In genomic region chr7:151249732-151250072, GRCh38 we compare ENCODE assay signal across 9 cellular contexts. TPM values are rescaled to one million over a fixed set of nuclear protein-coding genes. Genes with fewer than 3 reads are reported as not detected.
DNase-seq lines count a peak whose midpoint lies in the region; ATAC-seq, FAIRE-seq and TF ChIP-seq lines count a peak whose summit lies in the region.
"Had no signal": no experiment of that assay in that cellular context is flagged by ENCODE, and none has a peak within 500 bp of the region (broad histone marks: within the 10 kb centered on the region; RNA-seq: fewer than 3 reads in every experiment).

No MANE protein-coding gene starts in this region.

- H3K27ac ChIP-seq in mesenchymal stem cell (ENCODE audit: low read length, poor library complexity, severe bottlenecking) (peak overlapping the region; percentile 55), urinary bladder (ENCODE audit: low read depth) (peak overlapping the region; percentile 63), small intestine (ENCODE audit: low read depth in 1 of 2, low read length in 1 of 2) (peak overlapping the region in 1 of 2 donors; percentile 80)

- H3K4me1 ChIP-seq in mesenchymal stem cell (ENCODE audit: control insufficient read depth, insufficient read depth, low read depth, low read length), result peaks cover 64% of the 10 kb centered on the region
- H3K4me1 ChIP-seq in urinary bladder (ENCODE audit: insufficient read depth), result no peaks in the 10 kb centered on the region
- peaks cover 4 to 5% of the 10 kb centered on the region in 2 donors for H3K4me1 ChIP-seq in small intestine (ENCODE audit: control insufficient read depth in 2 of 2, insufficient read depth in 1 of 2, low read depth in 1 of 2, low read length in 1 of 2)

- H2BK5ac ChIP-seq in mesenchymal stem cell (ENCODE audit: low read depth, low read length, poor library complexity, severe bottlenecking), result no peak overlapping the region

- H3K36me3 Mint-ChIP-seq in activated T-cell treated with anti-CD3 and anti-CD28 coated beads, Interleukin-2, amount 50 U/mL, for 4 hours (ENCODE audit: insufficient read depth), result no peaks in the 10 kb centered on the region

- H3K9ac ChIP-seq in mesenchymal stem cell (ENCODE audit: low read length), result peak overlapping the region; percentile 71

- peaks cover 6 to 11% of the 10 kb centered on the region in 2 experiments for H3K27me3 ChIP-seq in mesenchymal stem cell (ENCODE audit: control insufficient read depth in 1 of 2, insufficient read depth in 1 of 2, low read length in 2 of 2)
- H3K27me3 ChIP-seq in small intestine (ENCODE audit: control insufficient read depth in 2 of 2, insufficient read depth in 2 of 2, low read length in 2 of 2), result peaks cover 3 to 11% of the 10 kb centered on the region in 2 donors

- no peak overlapping the region for H3K23ac ChIP-seq in mesenchymal stem cell (ENCODE audit: low read length in 2 of 2)

- H3K18ac ChIP-seq in mesenchymal stem cell (ENCODE audit: low read depth in 1 of 2, low read length in 2 of 2), result peak overlapping the region; percentile 28 to 99

- TF ChIP-seq CTCF in cardiac fibroblast (IDR thresholded peaks at IDR 0.05; ENCODE audit: low read depth, low read length), result no peak

- no peak for DNase-seq in activated T-cell treated with anti-CD3 and anti-CD28 coated beads, Interleukin-2, amount 50 U/mL, for 4 hours
- no peak for DNase-seq in activated T-cell treated with anti-CD3 and anti-CD28 coated beads, Interleukin-2, amount 50 U/mL, for 1 hour
- DNase-seq in cardiac fibroblast (ENCODE audit: low read depth in 2 of 2), result peak; percentile 54 to 76
- peak; percentile 65 for DNase-seq in mesenchymal stem cell
- DNase-seq in small intestine, result no peak

- H2BK15ac ChIP-seq in mesenchymal stem cell (ENCODE audit: low read depth, poor library complexity, severe bottlenecking), result peak overlapping the region; percentile 91

- WGBS in mesenchymal stem cell, result 15% methylated on average over 4 of the region's 5 CpGs
- 11% methylated on average over 5 of the region's 5 CpGs for WGBS in urinary bladder
- WGBS in small intestine, 3 donors, result 13 to 30% (median 14%) methylated on average over 4 to 5 of the region's 5 CpGs

- H2BK12ac ChIP-seq in mesenchymal stem cell (ENCODE audit: low read length in 2 of 2), result peak overlapping the region; percentile 2 to 82

- H3K4me3 Mint-ChIP-seq in activated T-cell treated with anti-CD3 and anti-CD28 coated beads, Interleukin-2, amount 50 U/mL, for 4 hours, result peak overlapping the region; percentile 65

- H3K4me3 ChIP-seq in cardiac fibroblast (replicated peaks in 1 of 2; ENCODE audit: low read depth in 2 of 2, low read length in 2 of 2) (no peak overlapping the region), mesenchymal stem cell (ENCODE audit: insufficient read depth in 1 of 2, low read depth in 1 of 2, low read length in 2 of 2) (no peak overlapping the region), urinary bladder (ENCODE audit: low read depth, low read length) (no peak overlapping the region), small intestine (ENCODE audit: low read depth in 1 of 2, low read length in 2 of 2) (no peak overlapping the region)

- H2BK120ac ChIP-seq in mesenchymal stem cell (ENCODE audit: low read depth, low read length), result peak overlapping the region; percentile 94

- H2AK5ac ChIP-seq in mesenchymal stem cell (ENCODE audit: low read length, severe bottlenecking), result no peak overlapping the region

- H3K4me1 Mint-ChIP-seq in activated T-cell treated with anti-CD3 and anti-CD28 coated beads, Interleukin-2, amount 50 U/mL, for 4 hours (ENCODE audit: low read depth), result peaks cover 25% of the 10 kb centered on the region

- peak overlapping the region; percentile 99 for H4K8ac ChIP-seq in mesenchymal stem cell (ENCODE audit: low read length)

- no peak overlapping the region for H3K14ac ChIP-seq in mesenchymal stem cell (ENCODE audit: low read length in 2 of 2)

- no peaks in the 10 kb centered on the region for H3K9me3 Mint-ChIP-seq in activated T-cell treated with anti-CD3 and anti-CD28 coated beads, Interleukin-2, amount 50 U/mL, for 4 hours

- FAIRE-seq in small intestine (lab: Jason Lieb, UNC), result no peak
- FAIRE-seq: G401.6 had no signal

- H3K4ac ChIP-seq in mesenchymal stem cell (ENCODE audit: low read depth in 1 of 2, low read length in 2 of 2), result peak overlapping the region; percentile 46 to 71

- no peaks in the 10 kb centered on the region for H3K36me3 ChIP-seq in mesenchymal stem cell (ENCODE audit: control insufficient read depth in 1 of 2, insufficient read depth in 2 of 2, low read depth in 1 of 2, low read length in 2 of 2)
- no peaks in the 10 kb centered on the region for H3K36me3 ChIP-seq in urinary bladder (ENCODE audit: insufficient read depth)
- H3K36me3 ChIP-seq in small intestine (ENCODE audit: control insufficient read depth in 2 of 2, insufficient read depth in 2 of 2, low read length in 2 of 2), result no peaks in the 10 kb centered on the region

- H2AFZ ChIP-seq in mesenchymal stem cell (ENCODE audit: low read depth, low read length), result no peak overlapping the region

- H3K4me2 ChIP-seq in mesenchymal stem cell (ENCODE audit: low read length, poor library complexity, severe bottlenecking), result peak overlapping the region; percentile 80

- no peak for ATAC-seq in activated T-cell treated with anti-CD3 and anti-CD28 coated beads, Interleukin-2, amount 50 U/mL, for 4 hours
- ATAC-seq in HG02588 (IDR thresholded peaks at IDR 0.05; ENCODE audit: unreplicated experiment) (no peak), HG02938 (IDR thresholded peaks at IDR 0.05; ENCODE audit: unreplicated experiment) (no peak)

- peaks cover 13% of the 10 kb centered on the region for H3K79me1 ChIP-seq in mesenchymal stem cell (replicated peaks; ENCODE audit: low read length, poor library complexity, severe bottlenecking)

- H3K9me3 ChIP-seq in mesenchymal stem cell (ENCODE audit: control insufficient read depth, low read length) (no peaks in the 10 kb centered on the region), small intestine (ENCODE audit: control insufficient read depth, low read depth) (no peaks in the 10 kb centered on the region)

- H4K91ac ChIP-seq in mesenchymal stem cell (ENCODE audit: low read length), result peak overlapping the region; percentile 98

- peaks cover 61% of the 10 kb centered on the region for H3K27me3 Mint-ChIP-seq in activated T-cell treated with anti-CD3 and anti-CD28 coated beads, Interleukin-2, amount 50 U/mL, for 4 hours (ENCODE audit: low read depth)

RNA-seq across cellular contexts. Expression of gene SMARCD3, which starts 1.2 kb away (rescaled TPM):
- 1 to 10 TPM; 1.7 to 2.5 (median 2.0) TPM for total RNA-seq in activated T-cell treated with anti-CD3 and anti-CD28 coated beads, Interleukin-2, amount 50 U/mL, for 4 hours
- 81.8 TPM for polyA plus RNA-seq in mesenchymal stem cell (2013, experiment 1 of 2)
- polyA plus RNA-seq in mesenchymal stem cell (2013, experiment 2 of 2), result 74.6 TPM
- total RNA-seq in urinary bladder, result 33.2 TPM
- polyA plus RNA-seq in urinary bladder (47.8 TPM), small intestine (10 to 100 TPM in 1 of 3 donors, 1 to 10 TPM in 1, under 1 TPM in 1; 0.89 to 11.1 (median 9.6) TPM)

RNA-seq across cellular contexts. Expression of gene CHPF2, which starts 17.4 kb away (rescaled TPM):
- 10 to 100 TPM; 51.6 to 66.3 (median 51.8) TPM for total RNA-seq in activated T-cell treated with anti-CD3 and anti-CD28 coated beads, Interleukin-2, amount 50 U/mL, for 4 hours
- 73.1 TPM for polyA plus RNA-seq in mesenchymal stem cell (2013, experiment 1 of 2)
- 72.6 TPM for polyA plus RNA-seq in mesenchymal stem cell (2013, experiment 2 of 2)
- total RNA-seq in urinary bladder, result 25.2 TPM
- polyA plus RNA-seq in urinary bladder (23.0 TPM), small intestine (10 to 100 TPM; 11.6 to 18.4 (median 17.8) TPM)

RNA-seq across cellular contexts. Expression of gene ABCF2, which starts 22.7 kb away (rescaled TPM):
- total RNA-seq in activated T-cell treated with anti-CD3 and anti-CD28 coated beads, Interleukin-2, amount 50 U/mL, for 4 hours, result 100 to 1,000 TPM; 144 to 151 (median 146) TPM
- 26.1 TPM for polyA plus RNA-seq in mesenchymal stem cell (2013, experiment 1 of 2)
- 25.0 TPM for polyA plus RNA-seq in mesenchymal stem cell (2013, experiment 2 of 2)
- total RNA-seq in urinary bladder, result 14.1 TPM
- polyA plus RNA-seq in urinary bladder, result 29.6 TPM
- 10 to 100 TPM; 11.0 to 23.7 (median 11.1) TPM for polyA plus RNA-seq in small intestine

RNA-seq across cellular contexts. Expression of gene H2BK1, which starts 39.4 kb away (rescaled TPM):
- not detected for total RNA-seq in activated T-cell treated with anti-CD3 and anti-CD28 coated beads, Interleukin-2, amount 50 U/mL, for 4 hours
- not detected for polyA plus RNA-seq in mesenchymal stem cell (2013, experiment 1 of 2)
- polyA plus RNA-seq in mesenchymal stem cell (2013, experiment 2 of 2), result not detected
- total RNA-seq in urinary bladder, result not detected
- polyA plus RNA-seq in urinary bladder (not detected), small intestine (not detected)

Comparison
In these comparisons a context has a peak if more than half of its experiments do, and no peak if none do; other contexts are left out.
1. DNase-seq: peak in cardiac fibroblast (2 of 2) and mesenchymal stem cell (single experiment); none in activated T-cell treated with anti-CD3 and anti-CD28 coated beads, Interleukin-2, amount 50 U/mL, for 4 hours (single experiment), activated T-cell treated with anti-CD3 and anti-CD28 coated beads, Interleukin-2, amount 50 U/mL, for 1 hour (single experiment) and small intestine (single experiment).